16 cellular contexts compared by ENCODE assay signal in the genomic region with DNA sequence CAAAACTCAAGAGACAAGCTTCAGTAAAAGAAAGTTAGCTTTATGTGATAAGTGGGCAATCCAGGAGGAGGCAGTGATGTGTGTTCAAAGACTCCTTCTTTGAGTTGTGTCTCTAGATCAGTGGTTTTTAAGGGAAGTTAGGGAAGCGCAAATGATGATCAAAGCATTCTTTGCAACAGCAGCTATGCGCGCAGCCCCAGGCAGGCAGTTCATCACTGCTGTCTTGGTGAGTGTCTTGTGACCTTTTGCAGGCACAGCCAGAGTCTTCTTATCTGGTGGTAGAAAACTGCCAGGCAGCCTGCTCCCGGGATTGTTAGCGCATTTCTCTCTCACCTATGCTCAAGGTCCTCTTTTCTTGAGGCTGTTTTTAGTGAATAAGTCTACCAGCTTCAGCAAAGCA. TPM values are rescaled to one million over a fixed set of nuclear protein-coding genes. Genes with fewer than 3 reads are reported as not detected.
DNase-seq lines count a peak whose midpoint lies in the region; ATAC-seq lines count a peak whose summit lies in the region.
"Had no signal": no experiment of that assay in that cellular context is flagged by ENCODE, and none has a peak within 500 bp of the region (broad histone marks: within the 10 kb centered on the region; RNA-seq: fewer than 3 reads in every experiment).

No MANE protein-coding gene starts in this region.

- H3K4me3 ChIP-seq in trophoblast cell (ENCODE audit: low read depth, low read length) = no peak overlapping the region
- H3K4me3 ChIP-seq: HAP-1 had no signal

- peaks cover 8% of the 10 kb centered on the region for H3K79me1 ChIP-seq in trophoblast cell (ENCODE audit: low read length)

- H3K14ac ChIP-seq in trophoblast cell (ENCODE audit: low read length) = no peak overlapping the region

- H2AK5ac ChIP-seq in trophoblast cell (ENCODE audit: low read length) = no peak overlapping the region

- no peak overlapping the region for H2AFZ ChIP-seq in trophoblast cell (ENCODE audit: insufficient read depth, low read length, poor library complexity)

- DNase-seq in EL (peak; percentile 18), SK-MEL-5 (ENCODE audit: low read depth, low spot score) (peak; percentile 11), kidney tubule cell (ENCODE audit: low spot score) (peak; percentile 11), trophoblast cell (peak; percentile 77 to 79), NCI-H146 (lab: John Stamatoyannopoulos, UW) (no peak)
- DNase-seq in effector CD8-positive, alpha-beta T cell (lab: John Stamatoyannopoulos, UW) = no peak
- DNase-seq: CD8-positive, alpha-beta memory T cell; DMS 273 treated with DMSO at 0.1 percent for 48 hours; Karpas-422; MM.1S; NCI-H1417; NCI-H2029 treated with DMSO at 0.1 percent for 48 hours; NCI-H510A treated with DMSO at 0.1 percent for 48 hours; SIG-M5 had no signal

- H3K4me1 ChIP-seq in trophoblast cell (ENCODE audit: control insufficient read depth in 1 of 2, insufficient read depth in 2 of 2, low read length in 2 of 2) = peaks cover 9 to 16% of the 10 kb centered on the region in 2 experiments
- H3K4me1 ChIP-seq: HAP-1 had no signal

- H2BK5ac ChIP-seq in trophoblast cell (ENCODE audit: low read depth, low read length, poor library complexity) = no peak overlapping the region

- H4K91ac ChIP-seq in trophoblast cell (ENCODE audit: low read depth, low read length) = no peak overlapping the region

- peaks cover 0 to 2% of the 10 kb centered on the region in 2 experiments for H3K36me3 ChIP-seq in trophoblast cell (ENCODE audit: control insufficient read depth in 1 of 2, insufficient read depth in 2 of 2, low read length in 2 of 2)
- H3K36me3 ChIP-seq: HAP-1 had no signal

- ATAC-seq in GM21515 (IDR thresholded peaks at IDR 0.05; ENCODE audit: unreplicated experiment) = no peak

- no peak overlapping the region for H3K9ac ChIP-seq in trophoblast cell (ENCODE audit: low read length)

- H2BK12ac ChIP-seq in trophoblast cell (ENCODE audit: low read length) = no peak overlapping the region

- H2BK120ac ChIP-seq in trophoblast cell (ENCODE audit: insufficient read depth, low read length, poor library complexity) = no peak overlapping the region

- no peak overlapping the region for H4K8ac ChIP-seq in trophoblast cell (ENCODE audit: low read depth, low read length)

- no peak overlapping the region for H3K4ac ChIP-seq in trophoblast cell (ENCODE audit: low read depth, low read length)

- H3K4me2 ChIP-seq in trophoblast cell (ENCODE audit: low read length) = no peak overlapping the region

- peaks cover 35% of the 10 kb centered on the region for H3K9me3 ChIP-seq in trophoblast cell (ENCODE audit: insufficient read depth, low read depth, low read length)
- H3K9me3 ChIP-seq: HAP-1 had no signal

- in situ Hi-C loops in SK-MEL-5 (cut with HindIII; ENCODE audit: low pct_unique_long_range_greater_than_20kb, low sequenced_read_pairs) = no loop called here

- H3K18ac ChIP-seq in trophoblast cell (ENCODE audit: low read length) = no peak overlapping the region

- no peaks in the 10 kb centered on the region for H3K79me2 ChIP-seq in trophoblast cell (ENCODE audit: control insufficient read depth, insufficient read depth, low read length, poor library complexity)

- peak overlapping the region; percentile 76 for H3K27ac ChIP-seq in trophoblast cell (ENCODE audit: low read depth, low read length)

- no peak overlapping the region for H4K12ac ChIP-seq in trophoblast cell (ENCODE audit: low read depth, low read length)

- WGBS in trophoblast cell (ENCODE audit: extremely low coverage, insufficient coverage, insufficient read length) = no CpG with 5 or more reads among the region's 5 CpGs

- H3K27me3 ChIP-seq in trophoblast cell (ENCODE audit: insufficient read depth, low read length) = no peaks in the 10 kb centered on the region

- H3K23ac ChIP-seq in trophoblast cell (ENCODE audit: low read length) = no peak overlapping the region

RNA-seq across cellular contexts. Expression of a gene that starts 40.3 kb away (rescaled TPM):
- 7.3 and 8.2 TPM in 2 replicates for total RNA-seq in SK-MEL-5 (2014; rRNA removed; shearing (Covaris generic))
- 2.3 and 3.6 TPM in 2 replicates for polyA plus RNA-seq in SK-MEL-5 (2015; cell fraction: cytosol; rRNA removed)
- 110 and 133 TPM in 2 replicates for polyA plus RNA-seq in SK-MEL-5 (2015; cell fraction: nucleus; rRNA removed)
- polyA plus RNA-seq in trophoblast cell (2013) = 9.8 and 10.2 TPM in 2 replicates

Comparison
In these comparisons a context has a peak if more than half of its experiments do, and no peak if none do; other contexts are left out.
1. DNase-seq: peak in EL (single experiment), SK-MEL-5 (single experiment), kidney tubule cell (single experiment) and trophoblast cell (2 of 2); none in NCI-H146 (single experiment) and effector CD8-positive, alpha-beta T cell (single experiment).